In the genomic region with DNA sequence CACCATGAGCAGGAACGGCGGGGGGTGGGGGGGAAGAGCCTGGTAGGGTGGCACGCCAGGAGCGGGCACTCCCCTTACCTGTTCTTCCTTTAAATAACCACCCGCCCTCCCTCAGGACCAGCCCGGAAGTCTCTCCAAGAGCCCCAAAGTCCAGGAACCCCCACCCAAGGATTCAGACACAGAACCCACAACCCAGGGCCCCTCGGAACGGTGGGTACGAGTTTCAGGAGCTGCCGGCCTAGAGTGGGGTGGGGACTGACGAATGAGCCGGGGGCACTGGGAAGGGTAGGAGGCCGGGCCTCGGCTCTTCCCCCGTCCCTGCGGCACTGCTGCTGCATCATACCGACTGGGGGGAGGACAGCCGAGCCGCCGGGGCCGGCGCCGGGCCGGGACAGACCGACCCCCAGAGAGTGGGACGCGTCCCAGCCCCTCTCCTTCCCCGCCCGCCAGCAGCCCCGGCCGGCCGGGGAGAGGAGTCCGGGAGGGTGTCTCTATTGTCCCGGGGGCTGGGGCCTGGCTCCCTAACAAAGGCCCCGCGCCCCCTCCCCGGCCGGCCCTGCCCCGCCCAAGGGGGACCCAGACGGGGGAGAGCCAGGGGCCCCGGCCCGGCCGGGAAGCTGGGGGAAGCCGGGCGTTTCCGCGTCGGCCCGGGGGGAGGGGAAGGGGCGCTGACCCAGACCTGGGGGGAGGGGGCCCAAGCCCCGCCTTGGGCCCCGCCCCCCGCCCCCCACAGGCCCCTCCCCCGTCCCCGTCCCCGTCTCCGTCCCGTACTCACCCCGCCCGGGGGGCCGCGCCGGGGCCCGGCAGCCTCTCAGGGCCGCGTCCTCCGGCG, we compare ENCODE assay signal across 8 cellular contexts. TPM values are rescaled to one million over a fixed set of nuclear protein-coding genes. Genes with fewer than 3 reads are reported as not detected.
DNase-seq lines count a peak whose midpoint lies in the region; ATAC-seq and TF ChIP-seq lines count a peak whose summit lies in the region.

No MANE protein-coding gene starts in this region.

- H3K4me1 ChIP-seq in neuron (ENCODE audit: insufficient read depth, low read length), result peaks cover 26% of the 10 kb centered on the region

- no peaks in the 10 kb centered on the region for H3K9me3 ChIP-seq in neuron (ENCODE audit: low read length)

- H2AFZ ChIP-seq in neuron (ENCODE audit: low read depth, low read length), result no peak overlapping the region

- H3K36me3 ChIP-seq in neuron (ENCODE audit: insufficient read depth, low read length), result peaks cover 31% of the 10 kb centered on the region

- no peaks in the 10 kb centered on the region for H3K27me3 ChIP-seq in neuron (ENCODE audit: insufficient read depth, low read length)

- ATAC-seq in GM19025 (IDR thresholded peaks at IDR 0.05; ENCODE audit: low read depth, unreplicated experiment), result peak; percentile 21
- peak; percentile 26 for ATAC-seq in HG03135 (IDR thresholded peaks at IDR 0.05; ENCODE audit: unreplicated experiment)

- DNase-seq in AG09309 (ENCODE audit: low read depth) (no peak), RPMI7951 (ENCODE audit: low read depth) (peak; percentile 43), germinal center (ENCODE audit: low spot score) (peak; percentile 91), H4 (ENCODE audit: low spot score) (no peak)
- DNase-seq in activated naive CD4-positive, alpha-beta T cell treated with Interleukin-2 at 50 U/mL for 16 hours, result peak; percentile 59

- no peak for TF ChIP-seq CTCF in AG09309 (IDR thresholded peaks at IDR 0.05; ENCODE audit: control insufficient read depth, insufficient read depth, low read depth, low read length, missing control alignments)

- H3K4me3 ChIP-seq in AG09309 (ENCODE audit: control insufficient read depth, low read depth, low read length) (peak overlapping the region; percentile 91), neuron (ENCODE audit: low read length) (peak overlapping the region; percentile 73)

RNA-seq across cellular contexts. Expression of a gene that starts 0.7 kb away (rescaled TPM):
- total RNA-seq in RPMI7951 (2014; rRNA removed; shearing (Covaris generic)), result 19.5 and 27.1 TPM in 2 replicates
- 26.6 and 33.0 TPM in 2 replicates for total RNA-seq in H4 (2014; rRNA removed; shearing (Covaris generic))

RNA-seq across cellular contexts. Expression of a gene that starts 12.2 kb away (rescaled TPM):
- total RNA-seq in RPMI7951 (2014; rRNA removed; shearing (Covaris generic)), result 19.4 and 25.0 TPM in 2 replicates
- 16.4 and 19.1 TPM in 2 replicates for total RNA-seq in H4 (2014; rRNA removed; shearing (Covaris generic))

RNA-seq across cellular contexts. Expression of a gene that starts 20.5 kb away (rescaled TPM):
- total RNA-seq in RPMI7951 (2014; rRNA removed; shearing (Covaris generic)), result 40.4 and 41.1 TPM in 2 replicates
- 36.4 and 40.3 TPM in 2 replicates for total RNA-seq in H4 (2014; rRNA removed; shearing (Covaris generic))

RNA-seq across cellular contexts. Expression of a gene that starts 28.4 kb away (rescaled TPM):
- total RNA-seq in RPMI7951 (2014; rRNA removed; shearing (Covaris generic)), result not detected in 2 replicates
- total RNA-seq in H4 (2014; rRNA removed; shearing (Covaris generic)), result not detected in 2 replicates

RNA-seq across cellular contexts. Expression of a gene that starts 57.2 kb away (rescaled TPM):
- total RNA-seq in RPMI7951 (2014; rRNA removed; shearing (Covaris generic)), result 7.3 and 9.9 TPM in 2 replicates
- total RNA-seq in H4 (2014; rRNA removed; shearing (Covaris generic)), result 4.0 and 7.0 TPM in 2 replicates

Comparison
In these comparisons a context has a peak if more than half of its experiments do, and no peak if none do; other contexts are left out.
1. DNase-seq: peak in RPMI7951 (single experiment), activated naive CD4-positive, alpha-beta T cell treated with Interleukin-2 at 50 U/mL for 16 hours (single experiment) and germinal center (single experiment); none in AG09309 (single experiment) and H4 (single experiment).